Comparison of ENCODE assay signal across 22 cellular contexts in genomic region chr7:157295338-157295737, GRCh38.
"Had no signal": no experiment of that assay in that cellular context is flagged by ENCODE, and none has a peak within 500 bp of the region (broad histone marks: within the 10 kb centered on the region; RNA-seq: fewer than 3 reads in every experiment).

No MANE protein-coding gene starts in this region.

- DNase-seq: KBM-7, NCI-H1092, NCI-H1105 treated with DMSO at 0.1 percent for 48 hours, NCI-H1417 treated with DMSO at 0.1 percent for 48 hours, NCI-H146, NCI-H1694 treated with DMSO at 0.1 percent for 48 hours, NCI-H1930, NCI-H2081, NCI-H2107, NCI-H2171, NCI-H226, NCI-H446, NCI-H510A, NCI-H524 treated with DMSO at 0.1 percent for 48 hours, NCI-H69, NCI-H774, Right ventricle myocardium superior, SIG-M5, T-helper 1 cell, T-helper 17 cell had no signal

- H3K27me3 ChIP-seq: SJSA1 had no signal

- H3K4me3 Mint-ChIP-seq: T-helper 17 cell had no signal

- H3K36me3 ChIP-seq: SJSA1 had no signal

- ATAC-seq: T-helper 17 cell had no signal

- H3K27ac ChIP-seq: SJSA1, SK-N-MC had no signal

- H3K9me3 ChIP-seq: SJSA1 had no signal

- H3K4me3 ChIP-seq: SJSA1, SK-N-MC had no signal
